27 cellular contexts compared by ENCODE assay signal in the genomic region with DNA sequence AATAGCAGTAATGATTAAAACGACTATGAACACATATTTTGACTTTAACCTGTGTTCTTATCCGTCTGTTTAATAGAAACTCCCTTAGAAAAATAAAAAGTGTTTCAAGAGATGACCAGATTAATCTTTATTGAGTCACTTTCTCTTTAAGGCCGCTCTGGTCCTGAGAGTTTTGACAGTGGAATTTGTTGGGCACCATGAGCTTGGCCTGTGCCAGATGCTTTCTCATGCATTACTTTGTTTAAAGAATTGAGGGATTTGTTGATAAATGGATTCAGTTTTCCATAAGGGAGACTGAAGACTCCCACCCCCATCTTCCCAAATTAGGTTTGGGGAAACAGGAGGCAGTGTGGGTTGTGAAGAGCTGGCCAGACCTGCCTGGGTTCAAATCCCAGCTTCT. TPM values are rescaled to one million over a fixed set of nuclear protein-coding genes. Genes with fewer than 3 reads are reported as not detected.
"Had no signal": no experiment of that assay in that cellular context is flagged by ENCODE, and none has a peak within 500 bp of the region (broad histone marks: within the 10 kb centered on the region; RNA-seq: fewer than 3 reads in every experiment).

No MANE protein-coding gene starts in this region.

- H3K36me3 ChIP-seq: esophagus muscularis mucosa, gastrocnemius medialis, heart right ventricle, left lung, lower lobe of right lung had no signal

- DNase-seq: dermis blood vessel endothelial cell; dorsolateral prefrontal cortex; effector CD4-positive, alpha-beta T cell; effector memory CD4-positive, alpha-beta T cell; foreskin fibroblast; foreskin melanocyte; gastrocnemius medialis; glutamatergic neuron; head of caudate nucleus; heart right ventricle; hippocampal formation; left cardiac atrium; left lung; left ventricle myocardium superior; lower lobe of right lung; mesenchymal stem cell; mucosa of descending colon had no signal

- H3K9me3 ChIP-seq: gastrocnemius medialis, left lung, lower lobe of right lung, mucosa of descending colon had no signal

- H3K4me3 ChIP-seq: coronary artery, dorsolateral prefrontal cortex, esophagus muscularis mucosa, gastrocnemius medialis, heart right ventricle, left lung, lower lobe of right lung, mucosa of descending colon had no signal

- H3K4me1 ChIP-seq: esophagus muscularis mucosa, gastrocnemius medialis, heart right ventricle, left lung, lower lobe of right lung had no signal

- H3K27ac ChIP-seq: coronary artery, dorsolateral prefrontal cortex, esophagus muscularis mucosa, gastrocnemius medialis, heart right ventricle, left lung, lower lobe of right lung had no signal

RNA-seq across cellular contexts. Expression of a gene that starts 53.2 kb away (rescaled TPM):
- total RNA-seq: dermis blood vessel endothelial cell, endothelial cell of umbilical vein, epithelial cell of proximal tubule, fibroblast of lung, glomerular endothelial cell, kidney epithelial cell, left lung, lower lobe of right lung, lung microvascular endothelial cell, mesenteric fat pad, mucosa of descending colon, myocyte had no signal
